9 cellular contexts compared by ENCODE assay signal in the genomic region with DNA sequence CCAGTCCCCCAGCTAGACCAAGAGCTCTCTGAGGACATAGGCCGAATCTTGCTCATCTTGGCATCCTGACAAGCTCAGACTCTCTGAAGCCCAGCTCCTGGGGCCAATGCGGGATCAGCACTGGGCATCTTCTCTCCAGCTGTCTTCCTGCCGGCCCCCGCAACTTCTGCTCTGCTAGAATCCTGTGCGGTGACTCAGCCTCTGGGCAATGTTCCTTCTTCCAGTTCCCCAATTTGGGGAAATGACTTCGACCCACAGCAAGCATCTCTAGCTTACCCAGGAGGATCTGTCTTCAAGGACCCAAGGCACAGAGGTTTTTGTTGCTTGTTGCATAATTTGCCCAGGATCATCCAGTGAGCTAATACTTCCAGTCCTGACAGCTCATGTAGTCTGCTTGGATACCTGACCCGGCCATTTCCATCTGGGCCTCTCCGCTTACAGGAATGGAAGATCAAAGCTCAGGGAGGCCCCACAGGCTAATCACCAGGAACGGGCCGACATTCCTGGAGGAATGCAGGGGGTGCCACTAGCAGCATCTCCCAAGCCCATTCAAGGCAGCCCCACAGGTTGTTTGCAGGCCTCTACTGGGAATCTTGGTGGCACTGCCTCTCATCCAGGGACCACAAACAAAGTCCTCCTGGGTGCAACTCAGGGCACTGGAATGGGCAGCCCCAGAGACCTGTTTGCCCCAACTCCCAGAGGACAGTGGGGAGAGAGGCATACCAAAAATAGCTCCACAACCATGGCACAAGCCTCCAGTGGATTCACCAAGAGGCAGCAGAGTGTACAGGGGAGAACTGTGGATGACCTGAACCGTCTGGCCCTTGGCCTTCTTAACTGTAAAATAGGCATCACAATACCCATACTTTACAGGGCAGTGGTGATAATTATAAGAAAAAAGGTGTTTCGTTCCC.
DNase-seq lines count a peak whose midpoint lies in the region; ATAC-seq and TF ChIP-seq lines count a peak whose summit lies in the region.
"Had no signal": no experiment of that assay in that cellular context is flagged by ENCODE, and none has a peak within 500 bp of the region (broad histone marks: within the 10 kb centered on the region; RNA-seq: fewer than 3 reads in every experiment).

No MANE protein-coding gene starts in this region.

- H3K79me2 ChIP-seq in fibroblast of lung (ENCODE audit: control insufficient read depth, insufficient read depth, low read length), result peaks cover 57% of the 10 kb centered on the region

- TF ChIP-seq CTCF in fibroblast of lung (conservative IDR thresholded peaks at IDR 0.05 in 1 of 2, IDR thresholded peaks at IDR 0.05 in 1 of 2; ENCODE audit: low read depth in 1 of 2, low read length in 2 of 2) (no peak), osteocyte (IDR thresholded peaks at IDR 0.05) (no peak)

- peak overlapping the region; percentile 78 for H3K27ac Mint-ChIP-seq in osteocyte (ENCODE audit: unreplicated experiment)

- H3K36me3 ChIP-seq in BLaER1 treated with 17β-estradiol and CSF1 and Interleukin-3, amounts not matched to agents 10 nM and 100 nM, result peaks cover 64 to 88% (median 78%) of the 10 kb centered on the region in 11 experiments
- no peaks in the 10 kb centered on the region for H3K36me3 ChIP-seq in SJCRH30
- peaks cover 15% of the 10 kb centered on the region for H3K36me3 ChIP-seq in fibroblast of lung (ENCODE audit: control insufficient read depth, insufficient read depth, low read length)
- H3K36me3 ChIP-seq: neutrophil had no signal

- peaks cover 23% of the 10 kb centered on the region for H3K36me3 Mint-ChIP-seq in osteocyte (ENCODE audit: unreplicated experiment)

- ATAC-seq in HG03095 (IDR thresholded peaks at IDR 0.05; ENCODE audit: unreplicated experiment) (no peak), HG02870 (IDR thresholded peaks at IDR 0.05; ENCODE audit: unreplicated experiment) (no peak), HG02610 (IDR thresholded peaks at IDR 0.05; ENCODE audit: unreplicated experiment) (no peak)

- H3K27me3 ChIP-seq in BLaER1 treated with 17β-estradiol and CSF1 and Interleukin-3, amounts not matched to agents 10 nM and 100 nM, result no peaks in the 10 kb centered on the region
- H3K27me3 ChIP-seq in SJCRH30 (no peaks in the 10 kb centered on the region), fibroblast of lung (ENCODE audit: control insufficient read depth, insufficient read depth, low read length) (no peaks in the 10 kb centered on the region)

- peak overlapping the region in 9 of 11 experiments; percentile 16 to 49 (median 34); a peak in 13 of 22 replicates for H3K9ac ChIP-seq in BLaER1 treated with 17β-estradiol and CSF1 and Interleukin-3, amounts not matched to agents 10 nM and 100 nM
- H3K9ac ChIP-seq in fibroblast of lung (ENCODE audit: insufficient read depth, low read length), result no peak overlapping the region

- no peaks in the 10 kb centered on the region for H3K27me3 Mint-ChIP-seq in osteocyte (ENCODE audit: unreplicated experiment)

- no peaks in the 10 kb centered on the region for H3K9me3 Mint-ChIP-seq in osteocyte (ENCODE audit: unreplicated experiment)

- peak; percentile 78 to 79 for DNase-seq in SJCRH30
- peak; percentile 92 to 96 for DNase-seq in fibroblast of lung (ENCODE audit: low read depth in 2 of 2)
- DNase-seq in osteocyte (ENCODE audit: extremely low spot score, unreplicated experiment), result no peak
- DNase-seq in stimulated activated CD4-positive, alpha-beta T cell treated with anti-CD3 and anti-CD28 coated beads, Interleukin-4, amount 100 ng/mL, for 4 hours, result no peak

- H3K4me1 ChIP-seq in BLaER1 treated with 17β-estradiol and CSF1 and Interleukin-3, amounts not matched to agents 10 nM and 100 nM, result peaks cover 65 to 89% (median 79%) of the 10 kb centered on the region in 10 experiments
- peaks cover 25% of the 10 kb centered on the region for H3K4me1 ChIP-seq in SJCRH30
- H3K4me1 ChIP-seq in fibroblast of lung (ENCODE audit: control insufficient read depth, extremely low read depth, insufficient read depth, low read length), result peaks cover 53% of the 10 kb centered on the region

- no peak overlapping the region for H3K4me3 Mint-ChIP-seq in osteocyte (ENCODE audit: unreplicated experiment)

- H4K20me1 ChIP-seq in BLaER1 treated with 17β-estradiol and CSF1 and Interleukin-3, amounts not matched to agents 10 nM and 100 nM, result peaks cover 52 to 99% (median 59%) of the 10 kb centered on the region in 11 experiments
- peaks cover 4% of the 10 kb centered on the region for H4K20me1 ChIP-seq in fibroblast of lung (ENCODE audit: control insufficient read depth, extremely low read depth, insufficient read depth, low read length)

- H2AFZ ChIP-seq in fibroblast of lung (ENCODE audit: low read length), result no peak overlapping the region

- H3K27ac ChIP-seq in BLaER1 treated with 17β-estradiol and CSF1 and Interleukin-3, amounts not matched to agents 10 nM and 100 nM, result peak overlapping the region; percentile 3 to 73 (median 66); a peak in 19 of 22 replicates
- H3K27ac ChIP-seq in SJCRH30, result peak overlapping the region; percentile 25; the same call in 1 of the 2 replicates
- peak overlapping the region; percentile 76 for H3K27ac ChIP-seq in fibroblast of lung (ENCODE audit: insufficient read depth, low read length)
- H3K27ac ChIP-seq: neutrophil had no signal

- H3K9me3 ChIP-seq in BLaER1 treated with 17β-estradiol and CSF1 and Interleukin-3, amounts not matched to agents 10 nM and 100 nM (replicated peaks in 1 of 11), result no peaks in the 10 kb centered on the region
- H3K9me3 ChIP-seq in SJCRH30 (replicated peaks), result no peaks in the 10 kb centered on the region
- no peaks in the 10 kb centered on the region for H3K9me3 ChIP-seq in fibroblast of lung (ENCODE audit: control insufficient read depth, insufficient read depth, low read depth, low read length)
- H3K9me3 ChIP-seq: neutrophil had no signal

- H3K4me2 ChIP-seq in BLaER1 treated with 17β-estradiol and CSF1 and Interleukin-3, amounts not matched to agents 10 nM and 100 nM, result peak overlapping the region; percentile 64 to 95 (median 84)
- H3K4me2 ChIP-seq in fibroblast of lung (ENCODE audit: extremely low read depth, insufficient read depth, low read length), result peak overlapping the region; percentile 33

- H3K4me3 ChIP-seq in BLaER1 treated with 17β-estradiol and CSF1 and Interleukin-3, amounts not matched to agents 10 nM and 100 nM, result peak overlapping the region in 3 of 10 experiments; percentile 8 to 10 (median 8); a peak in 2 of 20 replicates
- no peak overlapping the region for H3K4me3 ChIP-seq in SJCRH30
- H3K4me3 ChIP-seq in fibroblast of lung (replicated peaks in 1 of 4; ENCODE audit: control extremely low read depth in 1 of 4, insufficient read depth in 1 of 4, low read depth in 3 of 4, low read length in 4 of 4), result no peak overlapping the region

- peaks cover 41% of the 10 kb centered on the region for H3K4me1 Mint-ChIP-seq in osteocyte (ENCODE audit: unreplicated experiment)

Comparison
In these comparisons a context has a peak if more than half of its experiments do, and no peak if none do; other contexts are left out.
1. H3K27ac ChIP-seq: peak in every context shown above with its lines; median percentile 76 in fibroblast of lung; 66 in BLaER1 treated with 17β-estradiol and CSF1 and Interleukin-3, amounts not matched to agents 10 nM and 100 nM; 25 in SJCRH30.
2. DNase-seq: peak in SJCRH30 (2 of 2) and fibroblast of lung (2 of 2); none in osteocyte (single experiment) and stimulated activated CD4-positive, alpha-beta T cell treated with anti-CD3 and anti-CD28 coated beads, Interleukin-4, amount 100 ng/mL, for 4 hours (0 of 2).